Comparison of ENCODE assay signal across 8 cellular contexts in the genomic region with DNA sequence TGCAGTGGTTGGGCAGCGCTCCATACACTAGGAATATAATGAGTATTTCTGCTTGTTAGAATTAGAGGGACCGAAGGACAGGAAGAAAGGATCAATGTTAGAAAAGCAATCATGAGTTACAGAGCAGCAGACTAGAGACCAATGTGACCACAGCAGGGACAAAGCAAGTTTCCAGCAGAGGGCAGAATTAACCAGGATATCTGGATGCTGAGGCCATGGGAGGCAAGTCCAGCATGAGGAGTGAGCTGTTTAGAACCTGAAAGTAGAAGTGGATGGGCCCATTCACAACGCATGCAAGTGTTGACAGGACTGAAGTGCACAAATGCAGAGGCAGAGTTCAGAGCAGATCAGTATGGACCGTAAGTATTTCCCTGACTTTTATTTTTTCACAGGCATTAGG.
DNase-seq lines count a peak whose midpoint lies in the region; ATAC-seq and TF ChIP-seq lines count a peak whose summit lies in the region.

No MANE protein-coding gene starts in this region.

- no peaks in the 10 kb centered on the region for H3K27me3 ChIP-seq in MG63
- peaks cover 9% of the 10 kb centered on the region for H3K27me3 ChIP-seq in WERI-Rb-1 (ENCODE audit: insufficient read depth, low read depth, severe bottlenecking)
- no peaks in the 10 kb centered on the region for H3K27me3 ChIP-seq in CD4-positive, alpha-beta T cell (ENCODE audit: control insufficient read depth, insufficient read depth, low read length)

- ATAC-seq in left lobe of liver (peak; percentile 98), HG03139 (IDR thresholded peaks at IDR 0.05; ENCODE audit: unreplicated experiment) (no peak)
- no peak for ATAC-seq in CD4-positive, alpha-beta T cell (ENCODE audit: poor library complexity)

- no peak overlapping the region for H3K27ac Mint-ChIP-seq in CD4-positive, alpha-beta T cell
- no peak overlapping the region for H3K27ac Mint-ChIP-seq in activated CD4-positive, alpha-beta T cell treated with anti-CD3 and anti-CD28 coated beads, Interleukin-2, amount 10 ng/mL, durations not matched to agents 24 days and 14 days

- peak; percentile 11 for DNase-seq in DMS114 treated with DMSO at 0.1 percent for 48 hours (lab: John Stamatoyannopoulos, UW; ENCODE audit: unreplicated experiment)
- peak; percentile 19 for DNase-seq in MG63
- peak; percentile 51 for DNase-seq in WERI-Rb-1
- DNase-seq in left lobe of liver (ENCODE audit: low spot score), result peak; percentile 58
- DNase-seq in CD4-positive, alpha-beta T cell, result no peak
- DNase-seq in activated CD4-positive, alpha-beta T cell treated with anti-CD3 and anti-CD28 coated beads, Interleukin-2, amount 10 ng/mL, durations not matched to agents 24 days and 14 days, result no peak
- DNase-seq in stimulated activated CD4-positive, alpha-beta T cell treated with anti-CD3 and anti-CD28 coated beads, Interleukin-12 subunit alpha, Interleukin-12 subunit beta, amount 100 ng/mL, for 4 hours, result no peak

- H3K36me3 ChIP-seq in MG63 (no peaks in the 10 kb centered on the region), WERI-Rb-1 (no peaks in the 10 kb centered on the region)

- no peaks in the 10 kb centered on the region for H3K4me1 Mint-ChIP-seq in CD4-positive, alpha-beta T cell (ENCODE audit: low read depth)
- no peaks in the 10 kb centered on the region for H3K4me1 Mint-ChIP-seq in activated CD4-positive, alpha-beta T cell treated with anti-CD3 and anti-CD28 coated beads, Interleukin-2, amount 10 ng/mL, durations not matched to agents 24 days and 14 days

- H3K27me3 Mint-ChIP-seq in CD4-positive, alpha-beta T cell, result no peaks in the 10 kb centered on the region
- no peaks in the 10 kb centered on the region for H3K27me3 Mint-ChIP-seq in activated CD4-positive, alpha-beta T cell treated with anti-CD3 and anti-CD28 coated beads, Interleukin-2, amount 10 ng/mL, durations not matched to agents 24 days and 14 days

- H3K36me3 Mint-ChIP-seq in CD4-positive, alpha-beta T cell (ENCODE audit: low read depth), result no peaks in the 10 kb centered on the region
- no peaks in the 10 kb centered on the region for H3K36me3 Mint-ChIP-seq in activated CD4-positive, alpha-beta T cell treated with anti-CD3 and anti-CD28 coated beads, Interleukin-2, amount 10 ng/mL, durations not matched to agents 24 days and 14 days (ENCODE audit: low read depth)

- CTCF ChIA-PET in CD4-positive, alpha-beta T cell (lab: Charles Lee), result no interaction called here

- no peak overlapping the region for H3K27ac ChIP-seq in WERI-Rb-1
- H3K27ac ChIP-seq in CD4-positive, alpha-beta T cell (ENCODE audit: low read depth, low read length), result no peak overlapping the region

- no peak overlapping the region for H3K4me3 Mint-ChIP-seq in CD4-positive, alpha-beta T cell
- H3K4me3 Mint-ChIP-seq in activated CD4-positive, alpha-beta T cell treated with anti-CD3 and anti-CD28 coated beads, Interleukin-2, amount 10 ng/mL, durations not matched to agents 24 days and 14 days, result no peak overlapping the region

- H3K4me3 ChIP-seq in MG63 (no peak overlapping the region), WERI-Rb-1 (ENCODE audit: low read depth, low read length) (no peak overlapping the region)

- peaks cover 5% of the 10 kb centered on the region for H3K9me3 Mint-ChIP-seq in CD4-positive, alpha-beta T cell
- no peaks in the 10 kb centered on the region for H3K9me3 Mint-ChIP-seq in activated CD4-positive, alpha-beta T cell treated with anti-CD3 and anti-CD28 coated beads, Interleukin-2, amount 10 ng/mL, durations not matched to agents 24 days and 14 days

- POLR2A ChIA-PET in CD4-positive, alpha-beta T cell (lab: Charles Lee), result no interaction called here

- intact Hi-C loops in CD4-positive, alpha-beta T cell (cut with DNase I, micrococcal nuclease), result no loop called here
- intact Hi-C loops in activated CD4-positive, alpha-beta T cell treated with anti-CD3 and anti-CD28 coated beads, Interleukin-2, amount 10 ng/mL, durations not matched to agents 24 days and 14 days (cut with micrococcal nuclease), result no loop called here

- TF ChIP-seq CTCF in WERI-Rb-1 (IDR thresholded peaks at IDR 0.05; ENCODE audit: low read depth, low read length), result peak; percentile 68
- no peak for TF ChIP-seq CTCF in CD4-positive, alpha-beta T cell (IDR thresholded peaks at IDR 0.05)

- H3K9me3 ChIP-seq in MG63 (no peaks in the 10 kb centered on the region), WERI-Rb-1 (ENCODE audit: severe bottlenecking) (no peaks in the 10 kb centered on the region)
- H3K9me3 ChIP-seq in CD4-positive, alpha-beta T cell (ENCODE audit: control insufficient read depth, low read length), result no peaks in the 10 kb centered on the region

Comparison
In these comparisons a context has a peak if more than half of its experiments do, and no peak if none do; other contexts are left out.
1. DNase-seq: peak in DMS114 treated with DMSO at 0.1 percent for 48 hours (single experiment), MG63 (single experiment), WERI-Rb-1 (single experiment) and left lobe of liver (single experiment); none in CD4-positive, alpha-beta T cell (0 of 10), activated CD4-positive, alpha-beta T cell treated with anti-CD3 and anti-CD28 coated beads, Interleukin-2, amount 10 ng/mL, durations not matched to agents 24 days and 14 days (single experiment) and stimulated activated CD4-positive, alpha-beta T cell treated with anti-CD3 and anti-CD28 coated beads, Interleukin-12 subunit alpha, Interleukin-12 subunit beta, amount 100 ng/mL, for 4 hours (single experiment).